Comparison of ENCODE assay signal across 31 cellular contexts in the genomic region with DNA sequence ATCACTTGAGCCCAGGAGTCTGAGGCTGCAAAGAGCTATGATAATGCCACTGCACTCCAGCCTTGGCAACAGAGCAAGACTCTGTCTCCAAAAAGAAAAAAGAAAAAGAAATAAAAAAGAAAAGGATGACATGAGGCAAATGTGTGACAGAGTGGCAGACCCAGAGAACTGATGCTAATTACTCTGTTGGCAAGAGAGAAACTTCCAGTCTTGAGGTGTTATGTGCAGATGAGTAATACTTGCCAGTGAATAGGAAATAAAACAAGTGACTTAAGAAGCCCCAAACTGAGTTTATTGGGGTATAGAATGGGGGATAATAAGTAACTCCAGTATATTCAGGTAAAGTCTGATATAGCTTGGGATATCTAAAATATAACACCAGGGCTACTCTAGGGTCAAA.
"Had no signal": no experiment of that assay in that cellular context is flagged by ENCODE, and none has a peak within 500 bp of the region (broad histone marks: within the 10 kb centered on the region; RNA-seq: fewer than 3 reads in every experiment).

No MANE protein-coding gene starts in this region.

- H3K27ac Mint-ChIP-seq: activated CD4-positive, alpha-beta T cell treated with anti-CD3 and anti-CD28 coated beads, Interleukin-2, amount 10 ng/mL, durations not matched to agents 24 days and 14 days; activated CD8-positive, alpha-beta memory T cell treated with anti-CD3 and anti-CD28 coated beads, Interleukin-2, amount 10 ng/mL, durations not matched to agents 7 days and 5 days had no signal

- H3K27me3 ChIP-seq: brain microvascular endothelial cell had no signal

- H3K27me3 Mint-ChIP-seq: activated CD4-positive, alpha-beta T cell treated with anti-CD3 and anti-CD28 coated beads, Interleukin-2, amount 10 ng/mL, durations not matched to agents 24 days and 14 days; activated CD8-positive, alpha-beta memory T cell treated with anti-CD3 and anti-CD28 coated beads, Interleukin-2, amount 10 ng/mL, durations not matched to agents 7 days and 5 days had no signal

- H3K27ac ChIP-seq: brain microvascular endothelial cell, KMS-11, PC-9, WERI-Rb-1 had no signal

- H3K4me3 Mint-ChIP-seq: activated CD4-positive, alpha-beta T cell treated with anti-CD3 and anti-CD28 coated beads, Interleukin-2, amount 10 ng/mL, durations not matched to agents 24 days and 14 days; activated CD8-positive, alpha-beta memory T cell treated with anti-CD3 and anti-CD28 coated beads, Interleukin-2, amount 10 ng/mL, durations not matched to agents 7 days and 5 days had no signal

- ATAC-seq: activated CD8-positive, alpha-beta memory T cell treated with anti-CD3 and anti-CD28 coated beads, Interleukin-2, amount 10 ng/mL, durations not matched to agents 7 days and 5 days had no signal

- DNase-seq: activated CD4-positive, alpha-beta T cell treated with anti-CD3 and anti-CD28 coated beads for 1 hour; activated CD4-positive, alpha-beta T cell treated with anti-CD3 and anti-CD28 coated beads, Interleukin-2, amount 10 ng/mL, durations not matched to agents 24 days and 14 days; activated CD4-positive, alpha-beta T cell treated with anti-CD3 and anti-CD28 coated beads, Interleukin-2, amount 50 U/mL, for 48 hours; activated CD4-positive, CD25-positive, alpha-beta regulatory T cell; activated CD8-positive, alpha-beta memory T cell treated with anti-CD3 and anti-CD28 coated beads for 24 hours; activated CD8-positive, alpha-beta memory T cell treated with anti-CD3 and anti-CD28 coated beads, Interleukin-2, amount 10 ng/mL, durations not matched to agents 7 days and 5 days; activated CD8-positive, alpha-beta memory T cell treated with anti-CD3 and anti-CD28 coated beads, Interleukin-2, amount 50 U/mL, for 48 hours; activated effector memory CD4-positive, alpha-beta T cell treated with Interleukin-2 at 50 U/mL for 16 hours; activated T-cell treated with anti-CD3 and anti-CD28 coated beads, Interleukin-2, amount 50 U/mL, for 1 hour; amniotic stem cell; aorta; brain microvascular endothelial cell; central memory CD4-positive, alpha-beta T cell; MM.1S; MV-4-11; NCI-H1092; NCI-H1436 treated with DMSO at 0.1 percent for 48 hours; NCI-H1694 treated with DMSO at 0.1 percent for 48 hours; NCI-H2029; NCI-H2171; NCI-H510A; NCI-H526; NCI-H748 treated with DMSO at 0.1 percent for 48 hours; NK-92 treated with Interleukin-12 subunit alpha and Interleukin-12 subunit beta, amount 100 ng/mL, for 24 hours; PC-9; Right ventricle myocardium superior; SW 1271; T-helper 1 cell; T1000; WERI-Rb-1 had no signal

- H3K4me1 Mint-ChIP-seq: activated CD4-positive, alpha-beta T cell treated with anti-CD3 and anti-CD28 coated beads, Interleukin-2, amount 10 ng/mL, durations not matched to agents 24 days and 14 days; activated CD8-positive, alpha-beta memory T cell treated with anti-CD3 and anti-CD28 coated beads, Interleukin-2, amount 10 ng/mL, durations not matched to agents 7 days and 5 days had no signal

- H3K9me3 Mint-ChIP-seq: activated CD4-positive, alpha-beta T cell treated with anti-CD3 and anti-CD28 coated beads, Interleukin-2, amount 10 ng/mL, durations not matched to agents 24 days and 14 days had no signal
